24 cellular contexts compared by ENCODE assay signal in the genomic region with DNA sequence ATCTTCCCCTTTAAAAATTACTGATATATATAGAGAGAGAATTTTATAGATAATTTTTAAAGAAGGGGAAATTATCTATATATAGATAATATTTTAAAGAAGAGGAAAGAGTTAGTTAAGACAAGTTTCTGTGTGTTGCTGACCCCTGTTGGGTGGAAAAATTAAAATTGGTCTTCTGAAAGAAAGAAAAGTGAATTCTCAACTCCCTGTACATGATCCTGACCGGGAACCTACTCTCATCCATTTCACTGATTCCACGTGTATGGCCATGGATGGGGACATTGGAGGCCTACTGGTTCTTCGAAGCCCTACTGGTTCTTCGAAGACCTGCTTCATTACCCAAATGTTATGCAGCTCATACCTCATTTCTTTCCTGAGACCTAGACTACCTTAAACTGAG. TPM values are rescaled to one million over a fixed set of nuclear protein-coding genes. Genes with fewer than 3 reads are reported as not detected.
DNase-seq lines count a peak whose midpoint lies in the region; TF ChIP-seq lines count a peak whose summit lies in the region.
"Had no signal": no experiment of that assay in that cellular context is flagged by ENCODE, and none has a peak within 500 bp of the region (broad histone marks: within the 10 kb centered on the region; RNA-seq: fewer than 3 reads in every experiment).

No MANE protein-coding gene starts in this region.

- in situ Hi-C loops in SK-MEL-5 (cut with HindIII; ENCODE audit: low pct_unique_long_range_greater_than_20kb, low sequenced_read_pairs), result no loop called here

- intact Hi-C loops in lower leg skin (cut with DNase I; ENCODE audit: low total_unique reads), result no loop called here

- H3K27ac ChIP-seq in MM.1S (ENCODE audit: low read length), result no peak overlapping the region
- H3K27ac ChIP-seq: adrenal gland, HL-60, thoracic aorta had no signal

- H3K9me3 ChIP-seq in MM.1S (replicated peaks; ENCODE audit: insufficient read depth, low read length), result no peaks in the 10 kb centered on the region
- H3K9me3 ChIP-seq: adrenal gland, thoracic aorta had no signal

- H4K20me1 ChIP-seq in MM.1S (ENCODE audit: insufficient read depth, low read length), result no peaks in the 10 kb centered on the region

- WGBS in lower leg skin, 2 donors, result 85 to 92% methylated on average over 4 of the region's 4 CpGs

- H3K79me2 ChIP-seq in MM.1S (ENCODE audit: low read length), result no peaks in the 10 kb centered on the region

- H3K4me3 ChIP-seq in lower leg skin (ENCODE audit: low read depth, poor library complexity, severe bottlenecking) (no peak overlapping the region), MM.1S (ENCODE audit: low read length) (no peak overlapping the region)
- H3K4me3 ChIP-seq: adrenal gland, K562, thoracic aorta had no signal

- H3K9me2 ChIP-seq in MM.1S (replicated peaks; ENCODE audit: insufficient read depth, low read length), result no peaks in the 10 kb centered on the region

- no peaks in the 10 kb centered on the region for H3F3A ChIP-seq in MM.1S (ENCODE audit: insufficient read depth, low read length)

- no peaks in the 10 kb centered on the region for H3K4me1 ChIP-seq in MM.1S (ENCODE audit: low read length)
- H3K4me1 ChIP-seq: adrenal gland had no signal

- no peak for TF ChIP-seq POLR2A in lower leg skin (IDR thresholded peaks at IDR 0.05)

- H3K36me3 ChIP-seq in MM.1S (replicated peaks; ENCODE audit: insufficient read depth, low read length), result no peaks in the 10 kb centered on the region
- H3K36me3 ChIP-seq: adrenal gland, thoracic aorta had no signal

- H3K4me2 ChIP-seq in MM.1S (ENCODE audit: low read depth, low read length), result no peak overlapping the region

- TF ChIP-seq CTCF in lower leg skin (IDR thresholded peaks at IDR 0.05) (no peak), MM.1S (IDR thresholded peaks at IDR 0.05; ENCODE audit: low read length) (no peak)

- DNase-seq in NCI-H1694 treated with DMSO at 0.1 percent for 48 hours (lab: John Stamatoyannopoulos, UW), result peak; percentile 1
- no peak for DNase-seq in NCI-H1694 (lab: John Stamatoyannopoulos, UW)
- peak; percentile 24 for DNase-seq in SK-MEL-5 (ENCODE audit: low read depth, low spot score)
- peak; percentile 22 for DNase-seq in fibroblast of the conjunctiva (ENCODE audit: low read depth)
- peak; percentile 21 for DNase-seq in stromal cell of bone marrow (ENCODE audit: low read depth)
- no peak for DNase-seq in lower leg skin (ENCODE audit: low spot score in 2 of 2)
- DNase-seq in SIG-M5 (lab: John Stamatoyannopoulos, UW), result no peak
- no peak for DNase-seq in MM.1S
- DNase-seq: activated CD4-positive, alpha-beta T cell treated with anti-CD3 and anti-CD28 coated beads for 36 hours; adrenal gland; CD4-positive, CD25-positive, alpha-beta regulatory T cell; cerebellar nuclear complex; DMS79 treated with DMSO at 0.1 percent for 48 hours; effector memory CD8-positive, alpha-beta T cell; foreskin melanocyte; NCI-H1048; NCI-H69; T1000 had no signal

- no peak overlapping the region for H2AFZ ChIP-seq in MM.1S (ENCODE audit: low read length)

- no peak overlapping the region for H3K9ac ChIP-seq in MM.1S (ENCODE audit: low read length)

- no peaks in the 10 kb centered on the region for H3K27me3 ChIP-seq in MM.1S (replicated peaks; ENCODE audit: insufficient read depth, low read length)
- H3K27me3 ChIP-seq: adrenal gland had no signal

RNA-seq across cellular contexts. Expression of a gene that starts 53.0 kb away (rescaled TPM):
- total RNA-seq in SK-MEL-5 (2014; rRNA removed; shearing (Covaris generic)), result 0.16 and 0.24 TPM in 2 replicates
- 0.06 and 0.10 TPM in 2 replicates for polyA plus RNA-seq in SK-MEL-5 (2015; cell fraction: cytosol; rRNA removed)
- 0.15 and 0.39 TPM in 2 replicates for polyA plus RNA-seq in SK-MEL-5 (2015; cell fraction: nucleus; rRNA removed)
- total RNA-seq in lower leg skin, result under 1 TPM in 2 of 4 donors, not detected in 2; 0.07 to 0.23 TPM
- total RNA-seq: A673; activated CD4-positive, alpha-beta T cell treated with anti-CD3 and anti-CD28 coated beads for 36 hours; CD4-positive, CD25-positive, alpha-beta regulatory T cell; H4; K562 had no signal
- polyA plus RNA-seq: CD4-positive, CD25-positive, alpha-beta regulatory T cell; K562; neural cell had no signal

Comparison
In these comparisons a context has a peak if more than half of its experiments do, and no peak if none do; other contexts are left out.
1. DNase-seq: peak in NCI-H1694 treated with DMSO at 0.1 percent for 48 hours (single experiment), SK-MEL-5 (single experiment), fibroblast of the conjunctiva (single experiment) and stromal cell of bone marrow (single experiment); none in NCI-H1694 (single experiment), lower leg skin (0 of 2), SIG-M5 (single experiment) and MM.1S (single experiment).